ENCODE assay signal across 1 cellular context in the genomic region with DNA sequence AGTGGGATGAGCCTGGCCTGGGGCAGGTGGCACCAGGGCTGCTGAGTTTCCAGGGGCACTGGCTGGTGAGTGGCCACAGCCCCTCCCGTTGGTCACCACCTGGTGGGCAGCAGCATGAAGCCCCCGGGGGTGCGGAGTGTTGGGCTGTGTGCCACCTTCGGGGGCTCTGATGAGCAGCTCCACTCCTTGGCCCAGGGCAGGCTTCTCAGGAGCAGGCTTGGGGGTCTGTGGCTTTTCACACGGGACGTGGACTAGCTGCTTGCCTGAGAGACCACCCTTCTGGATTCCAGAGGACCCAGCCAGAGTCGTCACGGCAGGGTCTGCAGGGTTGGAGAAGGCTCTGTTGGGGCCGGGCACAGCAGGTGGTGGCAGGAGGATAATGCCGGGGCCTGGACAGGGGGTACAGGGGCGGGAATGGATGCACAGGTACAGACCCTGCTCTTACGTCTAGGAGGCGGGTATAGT.
TF ChIP-seq lines count a peak whose summit lies in the region.

No MANE protein-coding gene starts in this region.

TF ChIP-seq in SK-N-SH, 30 proteins besides CTCF, POLR2A, EP300 and RAD21 (continued from another document):
- TF ChIP-seq PBX3 (IDR thresholded peaks at IDR 0.05) = no peak
- no peak for TF ChIP-seq ZBTB33 (IDR thresholded peaks at IDR 0.05; ENCODE audit: borderline replicate concordance, low read depth)
- no peak for TF ChIP-seq USF2 (IDR thresholded peaks at IDR 0.05; ENCODE audit: borderline replicate concordance, low read depth, low read length)
- TF ChIP-seq YY1 (IDR thresholded peaks at IDR 0.05; ENCODE audit: low read depth) = no peak
- no peak for TF ChIP-seq NFIC (IDR thresholded peaks at IDR 0.05; ENCODE audit: borderline replicate concordance)
- no peak for TF ChIP-seq SIN3A (IDR thresholded peaks at IDR 0.05; ENCODE audit: borderline replicate concordance, low read depth, low read length)
- TF ChIP-seq MXI1 (IDR thresholded peaks at IDR 0.05; ENCODE audit: low read depth, low read length) = no peak
- TF ChIP-seq TCF12 (IDR thresholded peaks at IDR 0.05) = no peak
- TF ChIP-seq ELF1 (IDR thresholded peaks at IDR 0.05) = no peak
- no peak for TF ChIP-seq SMC3 (IDR thresholded peaks at IDR 0.05; ENCODE audit: low read depth, low read length)
- TF ChIP-seq JUND (IDR thresholded peaks at IDR 0.05) = no peak
- no peak for TF ChIP-seq RXRA (IDR thresholded peaks at IDR 0.05; ENCODE audit: borderline replicate concordance, low read depth)
- no peak for TF ChIP-seq MEF2A (IDR thresholded peaks at IDR 0.05; ENCODE audit: borderline replicate concordance, low read depth)
- TF ChIP-seq FOXM1 (IDR thresholded peaks at IDR 0.05; ENCODE audit: low read depth) = no peak
- TF ChIP-seq POLR2AphosphoS5 (IDR thresholded peaks at IDR 0.05; ENCODE audit: low read depth, low read length) = no peak
- TF ChIP-seq EZH2phosphoT487 (IDR thresholded peaks at IDR 0.05; ENCODE audit: borderline replicate concordance, low read depth) = no peak
